1 cellular context compared by ENCODE assay signal in genomic region chr2:101679801-101680487, GRCh38.
TF ChIP-seq lines count a peak whose summit lies in the region.

No MANE protein-coding gene starts in this region.

TF ChIP-seq in K562, 482 proteins besides CTCF, POLR2A, EP300 and RAD21:
- TF ChIP-seq E2F8 (IDR thresholded peaks at IDR 0.05; ENCODE audit: low read depth, partially characterized antibody) (no peak), POLR3A (IDR thresholded peaks at IDR 0.05; ENCODE audit: borderline replicate concordance, extremely low read depth, insufficient read depth, insufficient read length) (no peak), RCOR1 (IDR thresholded peaks at IDR 0.05; ENCODE audit: borderline replicate concordance in 1 of 2, low read depth in 2 of 2, low read length in 2 of 2) (no peak), CUX1 (CRISPR knock-in tag; IDR thresholded peaks at IDR 0.05) (no peak), ASH1L (IDR thresholded peaks at IDR 0.05; ENCODE audit: borderline replicate concordance, low read depth, partially characterized antibody) (no peak), MECOM (CRISPR knock-in tag; IDR thresholded peaks at IDR 0.05) (no peak), ZNF277 (CRISPR knock-in tag; IDR thresholded peaks at IDR 0.05; ENCODE audit: borderline replicate concordance) (no peak), MAFK (IDR thresholded peaks at IDR 0.05; ENCODE audit: low read length) (no peak), TCFL5 (CRISPR knock-in tag; conservative IDR thresholded peaks at IDR 0.05) (no peak), PTTG1 (tag; IDR thresholded peaks at IDR 0.05; ENCODE audit: low read depth) (no peak), THAP12 (CRISPR knock-in tag; IDR thresholded peaks at IDR 0.05) (no peak), KLF10 (CRISPR knock-in tag; IDR thresholded peaks at IDR 0.05) (no peak)
